ENCODE assay signal across 5 cellular contexts in genomic region chrY:25132139-25132849, GRCh38.
A peak's percentile ranks its signal among the peaks of the same experiment; 100 is the strongest.
DNase-seq lines count a peak whose midpoint lies in the region; ATAC-seq and TF ChIP-seq lines count a peak whose summit lies in the region.
"Not testable (repeated sequence)": the region's sequence is repeated elsewhere in the genome, so short reads cannot be mapped to it uniquely, and the experiment has no call there.

No MANE protein-coding gene starts in this region.

- H3K9me3 ChIP-seq in RWPE2 (ENCODE audit: severe bottlenecking): not testable (repeated sequence)

- not testable (repeated sequence) for H3K27ac ChIP-seq in RWPE2 (ENCODE audit: poor library complexity, severe bottlenecking)

- CTCF ChIA-PET in activated CD4-positive, alpha-beta T cell treated with anti-CD3 and anti-CD28 coated beads for 36 hours (lab: Charles Lee): not testable (repeated sequence)

- not testable (repeated sequence) for H3K36me3 Mint-ChIP-seq in activated CD4-positive, alpha-beta T cell treated with anti-CD3 and anti-CD28 coated beads for 36 hours (ENCODE audit: low read depth); activated T-helper 17 cell treated with anti-CD3 and anti-CD28 coated beads, Interleukin-2, amount 50 U/mL, for 72 hours (ENCODE audit: low read depth); stimulated activated effector memory CD8-positive, alpha-beta T cell treated with anti-CD3 and anti-CD28 coated beads, Interleukin-12 subunit alpha, Interleukin-12 subunit beta, amount 100 ng/mL, for 72 hours

- H3K27me3 ChIP-seq in RWPE2 (ENCODE audit: insufficient read depth, poor library complexity, severe bottlenecking): not testable (repeated sequence)

- POLR2A ChIA-PET in activated CD4-positive, alpha-beta T cell treated with anti-CD3 and anti-CD28 coated beads for 36 hours (lab: Charles Lee): not testable (repeated sequence)

- intact Hi-C loops in activated CD4-positive, alpha-beta T cell treated with anti-CD3 and anti-CD28 coated beads for 36 hours (cut with DNase I, micrococcal nuclease): not testable (repeated sequence)

- not testable (repeated sequence) for H3K27me3 Mint-ChIP-seq in activated CD4-positive, alpha-beta T cell treated with anti-CD3 and anti-CD28 coated beads for 36 hours; activated T-helper 17 cell treated with anti-CD3 and anti-CD28 coated beads, Interleukin-2, amount 50 U/mL, for 72 hours; stimulated activated naive CD8-positive, alpha-beta T cell treated with anti-CD3 and anti-CD28 coated beads, Interleukin-15, amount 100 ng/mL, for 72 hours

- H3K4me1 ChIP-seq in RWPE2 (ENCODE audit: insufficient read depth, poor library complexity, severe bottlenecking): not testable (repeated sequence)

- H3K27ac Mint-ChIP-seq in activated CD4-positive, alpha-beta T cell treated with anti-CD3 and anti-CD28 coated beads for 36 hours; activated T-helper 17 cell treated with anti-CD3 and anti-CD28 coated beads, Interleukin-2, amount 50 U/mL, for 72 hours; stimulated activated effector memory CD8-positive, alpha-beta T cell treated with anti-CD3 and anti-CD28 coated beads, Interleukin-12 subunit alpha, Interleukin-12 subunit beta, amount 100 ng/mL, for 72 hours; stimulated activated naive CD8-positive, alpha-beta T cell treated with anti-CD3 and anti-CD28 coated beads, Interleukin-15, amount 100 ng/mL, for 72 hours: not testable (repeated sequence)

- not testable (repeated sequence) for DNase-seq in RWPE2 (ENCODE audit: low spot score); activated CD4-positive, alpha-beta T cell treated with anti-CD3 and anti-CD28 coated beads for 36 hours; stimulated activated effector memory CD8-positive, alpha-beta T cell treated with anti-CD3 and anti-CD28 coated beads, Interleukin-12 subunit alpha, Interleukin-12 subunit beta, amount 100 ng/mL, for 72 hours (ENCODE audit: low spot score in 2 of 2); stimulated activated naive CD8-positive, alpha-beta T cell treated with anti-CD3 and anti-CD28 coated beads, Interleukin-15, amount 100 ng/mL, for 72 hours

- peak; percentile 84 for ATAC-seq in RWPE2 (ENCODE audit: low read depth)
- peak; percentile 42 for ATAC-seq in activated CD4-positive, alpha-beta T cell treated with anti-CD3 and anti-CD28 coated beads for 36 hours
- ATAC-seq in activated T-helper 17 cell treated with anti-CD3 and anti-CD28 coated beads, Interleukin-2, amount 50 U/mL, for 72 hours (replicated peaks): peak; percentile 78
- ATAC-seq in stimulated activated effector memory CD8-positive, alpha-beta T cell treated with anti-CD3 and anti-CD28 coated beads, Interleukin-12 subunit alpha, Interleukin-12 subunit beta, amount 100 ng/mL, for 72 hours: peak; percentile 47
- peak; percentile 85 for ATAC-seq in stimulated activated naive CD8-positive, alpha-beta T cell treated with anti-CD3 and anti-CD28 coated beads, Interleukin-15, amount 100 ng/mL, for 72 hours

- not testable (repeated sequence) for H3K4me3 Mint-ChIP-seq in activated CD4-positive, alpha-beta T cell treated with anti-CD3 and anti-CD28 coated beads for 36 hours; activated T-helper 17 cell treated with anti-CD3 and anti-CD28 coated beads, Interleukin-2, amount 50 U/mL, for 72 hours; stimulated activated effector memory CD8-positive, alpha-beta T cell treated with anti-CD3 and anti-CD28 coated beads, Interleukin-12 subunit alpha, Interleukin-12 subunit beta, amount 100 ng/mL, for 72 hours; stimulated activated naive CD8-positive, alpha-beta T cell treated with anti-CD3 and anti-CD28 coated beads, Interleukin-15, amount 100 ng/mL, for 72 hours

- not testable (repeated sequence) for H3K9me3 Mint-ChIP-seq in activated CD4-positive, alpha-beta T cell treated with anti-CD3 and anti-CD28 coated beads for 36 hours (ENCODE audit: low read depth); activated T-helper 17 cell treated with anti-CD3 and anti-CD28 coated beads, Interleukin-2, amount 50 U/mL, for 72 hours; stimulated activated effector memory CD8-positive, alpha-beta T cell treated with anti-CD3 and anti-CD28 coated beads, Interleukin-12 subunit alpha, Interleukin-12 subunit beta, amount 100 ng/mL, for 72 hours; stimulated activated naive CD8-positive, alpha-beta T cell treated with anti-CD3 and anti-CD28 coated beads, Interleukin-15, amount 100 ng/mL, for 72 hours

- not testable (repeated sequence) for TF ChIP-seq CTCF in RWPE2 (IDR thresholded peaks at IDR 0.05; ENCODE audit: poor library complexity, severe bottlenecking)

- not testable (repeated sequence) for H3K4me1 Mint-ChIP-seq in activated CD4-positive, alpha-beta T cell treated with anti-CD3 and anti-CD28 coated beads for 36 hours; activated T-helper 17 cell treated with anti-CD3 and anti-CD28 coated beads, Interleukin-2, amount 50 U/mL, for 72 hours; stimulated activated effector memory CD8-positive, alpha-beta T cell treated with anti-CD3 and anti-CD28 coated beads, Interleukin-12 subunit alpha, Interleukin-12 subunit beta, amount 100 ng/mL, for 72 hours; stimulated activated naive CD8-positive, alpha-beta T cell treated with anti-CD3 and anti-CD28 coated beads, Interleukin-15, amount 100 ng/mL, for 72 hours

- not testable (repeated sequence) for H3K36me3 ChIP-seq in RWPE2 (ENCODE audit: low read depth)

- not testable (repeated sequence) for H3K4me3 ChIP-seq in RWPE2 (ENCODE audit: severe bottlenecking)
